Comparison of ENCODE assay signal across 1 cellular context in the genomic region with DNA sequence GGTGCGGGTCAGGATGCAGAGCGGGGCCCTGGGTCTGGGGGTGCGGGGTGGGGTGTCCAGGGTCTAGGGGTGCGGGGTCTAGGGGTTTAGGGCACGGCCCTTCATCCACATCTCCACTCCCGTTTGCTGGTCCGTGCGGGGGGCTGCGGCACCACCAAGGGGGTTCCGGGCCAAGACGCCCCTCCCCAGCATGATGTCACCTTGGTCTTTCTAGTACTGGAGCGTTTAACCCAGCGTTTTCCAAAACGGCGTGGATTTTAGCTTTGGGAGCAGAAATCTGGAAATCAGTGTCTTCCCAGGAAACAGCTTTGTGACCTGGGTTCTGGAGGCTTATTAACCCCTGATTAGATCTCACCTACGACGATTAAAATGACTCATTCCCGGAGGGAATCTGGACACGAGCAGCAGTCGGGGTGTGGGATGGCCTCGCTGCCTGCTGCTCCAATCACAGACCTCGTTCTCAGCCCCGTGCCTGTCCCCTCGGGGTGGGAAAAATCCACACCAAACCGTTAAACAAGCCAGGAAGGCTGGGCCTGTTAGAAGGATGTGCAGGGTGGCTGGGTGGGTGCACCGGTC.
TF ChIP-seq lines count a peak whose summit lies in the region.

No MANE protein-coding gene starts in this region.

TF ChIP-seq in HEK293, 187 proteins besides CTCF, POLR2A, EP300 and RAD21 (continued from another document and continues in another):
- no peak for TF ChIP-seq TSHZ1 (tag by site-specific recombination; IDR thresholded peaks at IDR 0.05; ENCODE audit: borderline replicate concordance)
- peak; percentile 57 for TF ChIP-seq ZBTB20 (tag by site-specific recombination; IDR thresholded peaks at IDR 0.05)
- no peak for TF ChIP-seq ZNF16 (tag by site-specific recombination; IDR thresholded peaks at IDR 0.05; ENCODE audit: low read depth)
- TF ChIP-seq ZNF404 (tag by site-specific recombination; IDR thresholded peaks at IDR 0.05): no peak
- no peak for TF ChIP-seq ZNF558 (tag by site-specific recombination; IDR thresholded peaks at IDR 0.05)
- TF ChIP-seq ZBTB10 (tag by site-specific recombination; IDR thresholded peaks at IDR 0.05): peak; percentile 89
- no peak for TF ChIP-seq ZNF416 (tag by site-specific recombination; IDR thresholded peaks at IDR 0.05)
- no peak for TF ChIP-seq HOXD13 (CRISPR knock-in tag; IDR thresholded peaks at IDR 0.05; ENCODE audit: borderline replicate concordance)
- peak; percentile 30; the same call in 1 of the 2 replicates for TF ChIP-seq SP7 (tag by site-specific recombination; IDR thresholded peaks at IDR 0.05)
- TF ChIP-seq ZNF48 (tag by site-specific recombination; IDR thresholded peaks at IDR 0.05): no peak
- no peak for TF ChIP-seq ZNF624 (tag by site-specific recombination; IDR thresholded peaks at IDR 0.05)
- TF ChIP-seq ZNF518A (tag by site-specific recombination; conservative IDR thresholded peaks at IDR 0.05; ENCODE audit: low read depth): no peak
- TF ChIP-seq SP3 (tag by site-specific recombination; IDR thresholded peaks at IDR 0.05): peak; percentile 35; the same call in 1 of the 2 replicates
- TF ChIP-seq INSM2 (tag by site-specific recombination; IDR thresholded peaks at IDR 0.05): no peak
- no peak for TF ChIP-seq HIC1 (tag by site-specific recombination; IDR thresholded peaks at IDR 0.05)
- TF ChIP-seq ZNF596 (tag by site-specific recombination; IDR thresholded peaks at IDR 0.05): no peak
- TF ChIP-seq ZNF112 (tag by site-specific recombination; IDR thresholded peaks at IDR 0.05): no peak
- TF ChIP-seq ZNF473 (tag by site-specific recombination; IDR thresholded peaks at IDR 0.05): no peak
- no peak for TF ChIP-seq ZNF560 (tag by site-specific recombination; IDR thresholded peaks at IDR 0.05; ENCODE audit: borderline replicate concordance)
- TF ChIP-seq ZFP41 (tag by site-specific recombination; IDR thresholded peaks at IDR 0.05; ENCODE audit: borderline replicate concordance): no peak
- no peak for TF ChIP-seq ZNF169 (tag by site-specific recombination; IDR thresholded peaks at IDR 0.05)
- TF ChIP-seq ZNF548 (tag by site-specific recombination; IDR thresholded peaks at IDR 0.05): no peak
- TF ChIP-seq ZNF707 (tag by site-specific recombination; IDR thresholded peaks at IDR 0.05): no peak
- no peak for TF ChIP-seq ZNF621 (tag by site-specific recombination; IDR thresholded peaks at IDR 0.05)
- TF ChIP-seq OSR2 (tag by site-specific recombination; IDR thresholded peaks at IDR 0.05): no peak
- TF ChIP-seq ZNF837 (tag by site-specific recombination; IDR thresholded peaks at IDR 0.05): no peak
- TF ChIP-seq KLF16 (tag by site-specific recombination; IDR thresholded peaks at IDR 0.05): peak; percentile 54; the same call in 1 of the 2 replicates
- TF ChIP-seq, protein P1, sequence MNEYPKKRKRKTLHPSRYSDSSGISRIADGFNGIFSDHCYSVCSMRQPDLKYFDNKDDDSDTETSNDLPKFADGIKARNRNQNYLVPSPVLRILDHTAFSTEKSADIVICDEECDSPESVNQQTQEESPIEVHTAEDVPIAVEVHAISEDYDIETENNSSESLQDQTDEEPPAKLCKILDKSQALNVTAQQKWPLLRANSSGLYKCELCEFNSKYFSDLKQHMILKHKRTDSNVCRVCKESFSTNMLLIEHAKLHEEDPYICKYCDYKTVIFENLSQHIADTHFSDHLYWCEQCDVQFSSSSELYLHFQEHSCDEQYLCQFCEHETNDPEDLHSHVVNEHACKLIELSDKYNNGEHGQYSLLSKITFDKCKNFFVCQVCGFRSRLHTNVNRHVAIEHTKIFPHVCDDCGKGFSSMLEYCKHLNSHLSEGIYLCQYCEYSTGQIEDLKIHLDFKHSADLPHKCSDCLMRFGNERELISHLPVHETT (tag by site-specific recombination; IDR thresholded peaks at IDR 0.05): no peak
- no peak for TF ChIP-seq ZSCAN23 (tag by site-specific recombination; IDR thresholded peaks at IDR 0.05)
- TF ChIP-seq ZFP37 (tag by site-specific recombination; IDR thresholded peaks at IDR 0.05): no peak
- TF ChIP-seq MEIS1 (CRISPR knock-in tag; IDR thresholded peaks at IDR 0.05; ENCODE audit: borderline replicate concordance): no peak
- no peak for TF ChIP-seq ZNF426 (tag by site-specific recombination; IDR thresholded peaks at IDR 0.05)
- no peak for TF ChIP-seq ZBTB1 (tag by site-specific recombination; IDR thresholded peaks at IDR 0.05)
- no peak for TF ChIP-seq ZFP3 (tag by site-specific recombination; IDR thresholded peaks at IDR 0.05; ENCODE audit: low read depth)
- no peak for TF ChIP-seq ZNF23 (tag by site-specific recombination; IDR thresholded peaks at IDR 0.05; ENCODE audit: borderline replicate concordance)
- TF ChIP-seq ZNF670 (tag by site-specific recombination; IDR thresholded peaks at IDR 0.05; ENCODE audit: low read depth): no peak
- no peak for TF ChIP-seq HOXA7 (CRISPR knock-in tag; IDR thresholded peaks at IDR 0.05; ENCODE audit: borderline replicate concordance)
- TF ChIP-seq KLF7 (tag by site-specific recombination; IDR thresholded peaks at IDR 0.05; ENCODE audit: borderline replicate concordance): no peak
- no peak for TF ChIP-seq ZNF747 (tag by site-specific recombination; IDR thresholded peaks at IDR 0.05)
- TF ChIP-seq ZNF248 (tag by site-specific recombination; IDR thresholded peaks at IDR 0.05): no peak
- no peak for TF ChIP-seq ZNF555 (tag by site-specific recombination; conservative IDR thresholded peaks at IDR 0.05)
- TF ChIP-seq ZNF211 (tag by site-specific recombination; IDR thresholded peaks at IDR 0.05; ENCODE audit: low read depth): no peak
- TF ChIP-seq ZNF704 (tag by site-specific recombination; IDR thresholded peaks at IDR 0.05): no peak
